ENCODE assay signal across 10 cellular contexts in genomic region chrX:96919672-96920071, GRCh38. TPM values are rescaled to one million over a fixed set of nuclear protein-coding genes. Genes with fewer than 3 reads are reported as not detected.
"Had no signal": no experiment of that assay in that cellular context is flagged by ENCODE, and none has a peak within 500 bp of the region (broad histone marks: within the 10 kb centered on the region; RNA-seq: fewer than 3 reads in every experiment).

No MANE protein-coding gene starts in this region.

- H3K27ac Mint-ChIP-seq: GM23338, IgD-negative memory B cell had no signal

- ATAC-seq: HCT116, HepG2 had no signal

- H3K27ac ChIP-seq: HL-60 had no signal

- DNase-seq: H9, KBM-7 had no signal

- H3K4me3 ChIP-seq: GM23338 had no signal

- H3K27me3 Mint-ChIP-seq: IgD-negative memory B cell had no signal

- H3K9me3 Mint-ChIP-seq: GM23338, H9, IgD-negative memory B cell had no signal

- FAIRE-seq: H1, H54, HepG2 had no signal

- H3K4me3 Mint-ChIP-seq: GM23338, H9, IgD-negative memory B cell had no signal

RNA-seq across cellular contexts. Expression of gene RPA4, which starts 36.0 kb away (rescaled TPM):
- total RNA-seq: HT1080 had no signal
- polyA plus RNA-seq: HepG2 had no signal
